Comparison of ENCODE assay signal across 8 cellular contexts in genomic region chr5:23139338-23140171, GRCh38.
A peak's percentile ranks its signal among the peaks of the same experiment; 100 is the strongest.
DNase-seq lines count a peak whose midpoint lies in the region; ATAC-seq and TF ChIP-seq lines count a peak whose summit lies in the region.

No MANE protein-coding gene starts in this region.

- H3K36me3 Mint-ChIP-seq in neural crest cell (ENCODE audit: low read depth): no peaks in the 10 kb centered on the region
- no peaks in the 10 kb centered on the region for H3K36me3 Mint-ChIP-seq in activated CD4-positive, alpha-beta T cell treated with anti-CD3 and anti-CD28 coated beads, Interleukin-2, amount 10 ng/mL, durations not matched to agents 24 days and 14 days (ENCODE audit: low read depth)

- intact Hi-C loops in Right ventricle myocardium inferior (cut with DNase I) (loop anchor here (1.0 kb wide), 1 partner anchor 248 kb away; no protein-coding TSS in a partner anchor), cardiac septum (cut with DNase I) (loop anchor here (2.0 kb wide), 1 partner anchor 251 kb away; no protein-coding TSS in a partner anchor)
- intact Hi-C loops in activated CD4-positive, alpha-beta T cell treated with anti-CD3 and anti-CD28 coated beads, Interleukin-2, amount 10 ng/mL, durations not matched to agents 24 days and 14 days (cut with micrococcal nuclease): no loop called here

- H3K4me1 Mint-ChIP-seq in neural crest cell: no peaks in the 10 kb centered on the region
- H3K4me1 Mint-ChIP-seq in activated CD4-positive, alpha-beta T cell treated with anti-CD3 and anti-CD28 coated beads, Interleukin-2, amount 10 ng/mL, durations not matched to agents 24 days and 14 days: no peaks in the 10 kb centered on the region

- in situ Hi-C loops in astrocyte of the spinal cord (cut with HindIII; ENCODE audit: low sequenced_read_pairs): no loop called here

- no peak overlapping the region for H3K4me3 ChIP-seq in astrocyte of the spinal cord (ENCODE audit: low read depth, low read length)

- H3K27me3 Mint-ChIP-seq in neural crest cell (ENCODE audit: low read depth): no peaks in the 10 kb centered on the region
- H3K27me3 Mint-ChIP-seq in activated CD4-positive, alpha-beta T cell treated with anti-CD3 and anti-CD28 coated beads, Interleukin-2, amount 10 ng/mL, durations not matched to agents 24 days and 14 days: no peaks in the 10 kb centered on the region

- TF ChIP-seq CTCF in astrocyte of the spinal cord (IDR thresholded peaks at IDR 0.05; ENCODE audit: low read depth, low read length) (peak; percentile 32), neural crest cell (conservative IDR thresholded peaks at IDR 0.05) (peak; percentile 70)

- peaks cover 3% of the 10 kb centered on the region for H3K9me3 Mint-ChIP-seq in neural crest cell
- peaks cover 4% of the 10 kb centered on the region for H3K9me3 Mint-ChIP-seq in activated CD4-positive, alpha-beta T cell treated with anti-CD3 and anti-CD28 coated beads, Interleukin-2, amount 10 ng/mL, durations not matched to agents 24 days and 14 days

- peak; percentile 26 for ATAC-seq in Right ventricle myocardium inferior
- no peak for ATAC-seq in HG03469 (IDR thresholded peaks at IDR 0.05; ENCODE audit: unreplicated experiment)

- no peak overlapping the region for H3K27ac Mint-ChIP-seq in neural crest cell (ENCODE audit: unreplicated experiment)
- H3K27ac Mint-ChIP-seq in activated CD4-positive, alpha-beta T cell treated with anti-CD3 and anti-CD28 coated beads, Interleukin-2, amount 10 ng/mL, durations not matched to agents 24 days and 14 days: no peak overlapping the region

- H3K4me3 Mint-ChIP-seq in neural crest cell: no peak overlapping the region
- H3K4me3 Mint-ChIP-seq in activated CD4-positive, alpha-beta T cell treated with anti-CD3 and anti-CD28 coated beads, Interleukin-2, amount 10 ng/mL, durations not matched to agents 24 days and 14 days: no peak overlapping the region

- DNase-seq in Right ventricle myocardium inferior (ENCODE audit: missing footprints) (no peak), cardiac septum (ENCODE audit: low spot score) (no peak), NCI-H1092 treated with DMSO at 0.1 percent for 48 hours (lab: John Stamatoyannopoulos, UW) (peak; percentile 60), astrocyte of the spinal cord (ENCODE audit: low read depth, low spot score) (peak; percentile 5), neural crest cell (ENCODE audit: low read depth, low spot score) (no peak), NCI-H2029 (lab: John Stamatoyannopoulos, UW) (no peak)
- no peak for DNase-seq in activated CD4-positive, alpha-beta T cell treated with anti-CD3 and anti-CD28 coated beads, Interleukin-2, amount 10 ng/mL, durations not matched to agents 24 days and 14 days

Comparison
In these comparisons a context has a peak if more than half of its experiments do, and no peak if none do; other contexts are left out.
1. DNase-seq: peak in NCI-H1092 treated with DMSO at 0.1 percent for 48 hours (single experiment) and astrocyte of the spinal cord (single experiment); none in Right ventricle myocardium inferior (single experiment), cardiac septum (single experiment), neural crest cell (single experiment), NCI-H2029 (single experiment) and activated CD4-positive, alpha-beta T cell treated with anti-CD3 and anti-CD28 coated beads, Interleukin-2, amount 10 ng/mL, durations not matched to agents 24 days and 14 days (single experiment).